In genomic region chr3:52558436-52558835, GRCh38 we compare ENCODE assay signal across 14 cellular contexts. TPM values are rescaled to one million over a fixed set of nuclear protein-coding genes. Genes with fewer than 3 reads are reported as not detected.
A peak's percentile ranks its signal among the peaks of the same experiment; 100 is the strongest.
DNase-seq lines count a peak whose midpoint lies in the region; ATAC-seq and TF ChIP-seq lines count a peak whose summit lies in the region.
"Had no signal": no experiment of that assay in that cellular context is flagged by ENCODE, and none has a peak within 500 bp of the region (broad histone marks: within the 10 kb centered on the region; RNA-seq: fewer than 3 reads in every experiment).

No MANE protein-coding gene starts in this region.

- H3K27me3 ChIP-seq in cardiac muscle cell: no peaks in the 10 kb centered on the region
- H3K27me3 ChIP-seq in dorsolateral prefrontal cortex: no peaks in the 10 kb centered on the region
- H3K27me3 ChIP-seq: BLaER1 had no signal

- H3K9me3 ChIP-seq in cardiac muscle cell (ENCODE audit: low read depth): no peaks in the 10 kb centered on the region
- H3K9me3 ChIP-seq: BLaER1 had no signal

- ATAC-seq in left ventricle myocardium superior (no peak), GM18909 (IDR thresholded peaks at IDR 0.05; ENCODE audit: poor library complexity, unreplicated experiment) (no peak)

- DNase-seq in cardiac muscle cell (ENCODE audit: low read depth in 1 of 2, low spot score in 1 of 2) (no peak), left ventricle myocardium superior (no peak), dorsolateral prefrontal cortex (no peak), retinal pigment epithelial cell (ENCODE audit: low read depth) (peak; percentile 87), T1000 (lab: John Stamatoyannopoulos, UW) (no peak), iPS-NIHi7 (ENCODE audit: extremely low spot score) (no peak), DMS 273 treated with DMSO at 0.1 percent for 48 hours (lab: John Stamatoyannopoulos, UW) (no peak)
- DNase-seq: AML-193, DMS79, HCEC 1CT, HFFc6 had no signal

- intact Hi-C loops in left ventricle myocardium superior (cut with micrococcal nuclease): no loop called here
- intact Hi-C loops in dorsolateral prefrontal cortex (cut with DNase I): loop anchor here in 1 of 2 donors (5.0 kb wide), 1 partner anchor 39 kb away; no protein-coding TSS in a partner anchor

- H3K4me3 ChIP-seq in cardiac muscle cell (no peak overlapping the region), dorsolateral prefrontal cortex (no peak overlapping the region), retinal pigment epithelial cell (ENCODE audit: low read length) (no peak overlapping the region)
- H3K4me3 ChIP-seq: BLaER1 had no signal

- TF ChIP-seq CTCF in cardiac muscle cell (IDR thresholded peaks at IDR 0.05; ENCODE audit: low read depth, low read length) (no peak), dorsolateral prefrontal cortex (IDR thresholded peaks at IDR 0.05 in 54 of 56, conservative IDR thresholded peaks at IDR 0.05 in 2 of 56; ENCODE audit: low read depth in 1 of 56, partially characterized antibody in 56 of 56) (no peak), retinal pigment epithelial cell (conservative IDR thresholded peaks at IDR 0.05; ENCODE audit: low read depth, low read length) (no peak)

- H3K27ac ChIP-seq in cardiac muscle cell: peak overlapping the region; percentile 12
- peak overlapping the region in 35 of 59 donors; percentile 1 to 80 (median 63) for H3K27ac ChIP-seq in dorsolateral prefrontal cortex
- H3K27ac ChIP-seq: 22Rv1, BLaER1 had no signal

- H3K36me3 ChIP-seq in cardiac muscle cell: peaks cover 50% of the 10 kb centered on the region

- H3K4me1 ChIP-seq in cardiac muscle cell (ENCODE audit: low read depth): peaks cover 3% of the 10 kb centered on the region
- H3K4me1 ChIP-seq: BLaER1 had no signal

RNA-seq across cellular contexts. Expression of gene UQCC5, which starts 22.0 kb away (rescaled TPM):
- 1.0 and 23.8 TPM in 2 replicates for total RNA-seq in cardiac muscle cell
- 64.7 and 89.3 TPM in 2 replicates for polyA plus RNA-seq in cardiac muscle cell
- 58.7 TPM for total RNA-seq in left ventricle myocardium superior
- total RNA-seq in dorsolateral prefrontal cortex: 10 to 100 TPM in 77 of 120 experiments, 1 to 10 TPM in 43; 4.8 to 19.1 (median 10.9) TPM

RNA-seq across cellular contexts. Expression of gene NT5DC2, which starts 24.8 kb away (rescaled TPM):
- total RNA-seq in cardiac muscle cell (214 and 233 TPM in 2 replicates), left ventricle myocardium superior (68.3 TPM), dorsolateral prefrontal cortex (10 to 100 TPM; 10.8 to 61.6 (median 20.5) TPM)
- polyA plus RNA-seq in cardiac muscle cell: 113 and 120 TPM in 2 replicates
